ENCODE assay signal across 20 cellular contexts in the genomic region with DNA sequence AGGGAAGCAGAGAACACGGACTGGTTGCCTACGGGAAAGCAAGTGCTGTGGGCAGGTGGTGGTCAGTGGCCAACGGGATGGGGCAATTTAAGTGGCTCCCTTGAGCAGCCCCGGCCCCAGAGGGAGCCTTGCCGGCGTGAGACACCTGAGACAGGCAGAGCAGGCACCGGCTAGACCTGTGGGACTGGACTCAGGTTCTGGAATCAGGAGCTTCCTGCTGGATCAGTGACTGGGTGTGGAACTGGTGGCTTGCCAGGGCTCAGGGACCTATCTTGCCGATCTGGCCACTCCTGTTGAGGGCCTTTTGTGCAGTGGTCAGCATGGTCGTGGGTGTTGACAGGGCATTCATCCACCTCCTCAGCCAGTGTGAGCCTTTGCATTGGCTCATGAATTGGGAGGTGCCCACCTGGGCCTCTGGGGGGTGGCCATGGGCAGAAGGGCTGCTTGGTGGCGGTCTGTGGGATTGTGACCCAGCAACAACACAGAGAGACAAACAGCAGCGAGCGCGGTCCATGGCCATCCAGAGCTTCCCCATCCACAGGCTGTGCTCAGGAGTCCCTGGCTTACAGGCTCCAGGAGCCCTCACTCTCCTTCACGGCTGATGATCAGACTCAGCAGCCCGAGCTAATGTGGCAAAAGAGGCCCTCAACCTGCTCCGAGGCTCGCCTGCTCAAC.
"Had no signal": no experiment of that assay in that cellular context is flagged by ENCODE, and none has a peak within 500 bp of the region (broad histone marks: within the 10 kb centered on the region; RNA-seq: fewer than 3 reads in every experiment).

No MANE protein-coding gene starts in this region.

- H3K9ac ChIP-seq: neural progenitor cell, parathyroid adenoma had no signal

- H3K9me3 ChIP-seq: mucosa of descending colon, prostate gland, right lobe of liver, spleen, testis, tibial nerve had no signal

- H3K79me2 ChIP-seq: parathyroid adenoma had no signal

- H3K4me1 ChIP-seq: neural progenitor cell, parathyroid adenoma, prostate gland, right lobe of liver, testis had no signal

- H3K36me3 ChIP-seq: neural progenitor cell, prostate gland, right lobe of liver, spleen, tibial nerve had no signal

- DNase-seq: effector memory CD4-positive, alpha-beta T cell; foreskin melanocyte; hippocampal formation; kidney glomerular epithelial cell; mammary epithelial cell; mucosa of descending colon; naive thymus-derived CD8-positive, alpha-beta T cell; occipital lobe; right lobe of liver; spleen; stimulated activated CD4-positive, alpha-beta T cell treated with anti-CD3 and anti-CD28 coated beads, Interleukin-15, amount 100 ng/mL, for 24 hours; stimulated activated CD4-positive, alpha-beta T cell treated with anti-CD3 and anti-CD28 coated beads, Interleukin-1b, Interleukin-23, amount 100 ng/mL, for 48 hours; stimulated activated CD4-positive, alpha-beta T cell treated with anti-CD3 and anti-CD28 coated beads, Interleukin-4, amount 100 ng/mL, for 24 hours; stimulated activated naive B cell treated with anti-CD40 and anti-IgM and Interleukin-4, amounts not matched to agents 10 μg/mL and 1 μg/mL and 100 μg/mL, for 72 hours; stimulated activated naive CD8-positive, alpha-beta T cell treated with anti-CD3 and anti-CD28 coated beads, Interleukin-15, amount 100 ng/mL, for 72 hours; testis had no signal

- H3K4me3 ChIP-seq: mucosa of descending colon, neural progenitor cell, prostate gland, right lobe of liver, spleen, tibial nerve had no signal

- H3K36me3 Mint-ChIP-seq: naive thymus-derived CD8-positive, alpha-beta T cell; neural progenitor cell; stimulated activated naive B cell treated with anti-CD40 and anti-IgM and Interleukin-4, amounts not matched to agents 10 μg/mL and 1 μg/mL and 100 μg/mL, for 72 hours had no signal

- H2AFZ ChIP-seq: neural progenitor cell, parathyroid adenoma had no signal

- H3K27ac Mint-ChIP-seq: naive thymus-derived CD8-positive, alpha-beta T cell; neural progenitor cell; stimulated activated naive B cell treated with anti-CD40 and anti-IgM and Interleukin-4, amounts not matched to agents 10 μg/mL and 1 μg/mL and 100 μg/mL, for 72 hours; stimulated activated naive CD8-positive, alpha-beta T cell treated with anti-CD3 and anti-CD28 coated beads, Interleukin-15, amount 100 ng/mL, for 72 hours had no signal

- H3K4me2 ChIP-seq: neural progenitor cell had no signal

- H3K4me3 Mint-ChIP-seq: naive thymus-derived CD8-positive, alpha-beta T cell; neural progenitor cell; stimulated activated naive B cell treated with anti-CD40 and anti-IgM and Interleukin-4, amounts not matched to agents 10 μg/mL and 1 μg/mL and 100 μg/mL, for 72 hours; stimulated activated naive CD8-positive, alpha-beta T cell treated with anti-CD3 and anti-CD28 coated beads, Interleukin-15, amount 100 ng/mL, for 72 hours had no signal

- H3K9me3 Mint-ChIP-seq: naive thymus-derived CD8-positive, alpha-beta T cell; stimulated activated naive B cell treated with anti-CD40 and anti-IgM and Interleukin-4, amounts not matched to agents 10 μg/mL and 1 μg/mL and 100 μg/mL, for 72 hours; stimulated activated naive CD8-positive, alpha-beta T cell treated with anti-CD3 and anti-CD28 coated beads, Interleukin-15, amount 100 ng/mL, for 72 hours had no signal

- ATAC-seq: mucosa of descending colon; naive thymus-derived CD8-positive, alpha-beta T cell; stimulated activated naive B cell treated with anti-CD40 and anti-IgM and Interleukin-4, amounts not matched to agents 10 μg/mL and 1 μg/mL and 100 μg/mL, for 72 hours; stimulated activated naive CD8-positive, alpha-beta T cell treated with anti-CD3 and anti-CD28 coated beads, Interleukin-15, amount 100 ng/mL, for 72 hours had no signal

- H3K27ac ChIP-seq: neural progenitor cell, parathyroid adenoma, prostate gland, right lobe of liver, spleen, testis, tibial nerve had no signal

- H3K27me3 ChIP-seq: neural progenitor cell, right lobe of liver, testis had no signal
